27 cellular contexts compared by ENCODE assay signal in genomic region chr2:99552529-99552928, GRCh38.
DNase-seq lines count a peak whose midpoint lies in the region; ATAC-seq and TF ChIP-seq lines count a peak whose summit lies in the region.
"Had no signal": no experiment of that assay in that cellular context is flagged by ENCODE, and none has a peak within 500 bp of the region (broad histone marks: within the 10 kb centered on the region; RNA-seq: fewer than 3 reads in every experiment).

No MANE protein-coding gene starts in this region.

- WGBS in SK-N-SH (ENCODE audit: low lambda C conversion rate) = 44% methylated on average over 2 of the region's 2 CpGs

- H3K27me3 Mint-ChIP-seq in glutamatergic neuron (ENCODE audit: unreplicated experiment) = peaks cover 2% of the 10 kb centered on the region
- no peaks in the 10 kb centered on the region for H3K27me3 Mint-ChIP-seq in stimulated activated naive B cell treated with anti-CD40 and anti-IgM and Interleukin-4, amounts not matched to agents 10 μg/mL and 1 μg/mL and 100 μg/mL, for 72 hours
- H3K27me3 Mint-ChIP-seq: activated CD4-positive, alpha-beta memory T cell treated with anti-CD3 and anti-CD28 coated beads for 36 hours; activated naive CD8-positive, alpha-beta T cell treated with anti-CD3 and anti-CD28 coated beads, Interleukin-2, amount 10 ng/mL, durations not matched to agents 7 days and 5 days; B cell; IgD-negative memory B cell; stimulated activated naive CD8-positive, alpha-beta T cell treated with anti-CD3 and anti-CD28 coated beads, Interleukin-15, Interleukin-2, amounts not matched to agents 100 ng/mL and 50 ng/mL, for 24 hours had no signal

- no peak overlapping the region for H3K4me3 Mint-ChIP-seq in glutamatergic neuron (ENCODE audit: unreplicated experiment)
- no peak overlapping the region for H3K4me3 Mint-ChIP-seq in stimulated activated naive B cell treated with anti-CD40 and anti-IgM and Interleukin-4, amounts not matched to agents 10 μg/mL and 1 μg/mL and 100 μg/mL, for 72 hours
- H3K4me3 Mint-ChIP-seq: activated CD4-positive, alpha-beta memory T cell treated with anti-CD3 and anti-CD28 coated beads for 36 hours; activated naive CD8-positive, alpha-beta T cell treated with anti-CD3 and anti-CD28 coated beads, Interleukin-2, amount 10 ng/mL, durations not matched to agents 7 days and 5 days; B cell; stimulated activated naive CD8-positive, alpha-beta T cell treated with anti-CD3 and anti-CD28 coated beads, Interleukin-15, Interleukin-2, amounts not matched to agents 100 ng/mL and 50 ng/mL, for 24 hours; WTC11 had no signal

- CTCF ChIA-PET in SK-N-SH (lab: Yijun Ruan, JAX) = interaction anchor here (0.7 to 5.3 kb wide), 2 partner anchors 14 to 709 kb away, joined by 3 to 35 read pairs; no protein-coding TSS in a partner anchor

- H3K9me2 ChIP-seq in SK-N-SH = no peaks in the 10 kb centered on the region

- peaks cover 9% of the 10 kb centered on the region for H3K36me3 Mint-ChIP-seq in glutamatergic neuron (ENCODE audit: unreplicated experiment)
- peaks cover 47 to 71% of the 10 kb centered on the region in 2 donors for H3K36me3 Mint-ChIP-seq in stimulated activated naive B cell treated with anti-CD40 and anti-IgM and Interleukin-4, amounts not matched to agents 10 μg/mL and 1 μg/mL and 100 μg/mL, for 72 hours
- H3K36me3 Mint-ChIP-seq: activated CD4-positive, alpha-beta memory T cell treated with anti-CD3 and anti-CD28 coated beads for 36 hours; activated naive CD8-positive, alpha-beta T cell treated with anti-CD3 and anti-CD28 coated beads, Interleukin-2, amount 10 ng/mL, durations not matched to agents 7 days and 5 days; WTC11 had no signal

- H3F3A ChIP-seq in SK-N-SH (replicated peaks; ENCODE audit: insufficient read depth) = no peaks in the 10 kb centered on the region

- no peaks in the 10 kb centered on the region for H3K9me3 ChIP-seq in SK-N-SH
- H3K9me3 ChIP-seq: lower lobe of right lung, psoas muscle, upper lobe of left lung had no signal

- TF ChIP-seq RAD21 in SK-N-SH (IDR thresholded peaks at IDR 0.05; ENCODE audit: low read length) = no peak

- no peaks in the 10 kb centered on the region for H3K79me2 ChIP-seq in SK-N-SH (ENCODE audit: insufficient read depth)

- no peak overlapping the region for H3K4me3 ChIP-seq in SK-N-SH (ENCODE audit: low read depth in 2 of 2, low read length in 1 of 2)
- H3K4me3 ChIP-seq: lower lobe of right lung, psoas muscle, SK-N-MC, smooth muscle cell, upper lobe of left lung had no signal

- H4K20me1 ChIP-seq in SK-N-SH (ENCODE audit: insufficient read depth) = no peaks in the 10 kb centered on the region

- no peak for TF ChIP-seq EP300 in SK-N-SH (IDR thresholded peaks at IDR 0.05; ENCODE audit: borderline replicate concordance in 1 of 2, low read depth in 1 of 2, low read length in 1 of 2)

- H3K9ac ChIP-seq in SK-N-SH = no peak overlapping the region

- H3K36me3 ChIP-seq in SK-N-SH (replicated peaks in 1 of 2; ENCODE audit: control insufficient read depth in 1 of 2, insufficient read depth in 2 of 2, low read length in 1 of 2) = no peaks in the 10 kb centered on the region

- no peak overlapping the region for H3K4me2 ChIP-seq in SK-N-SH
- H3K4me2 ChIP-seq: smooth muscle cell had no signal

- TF ChIP-seq CTCF in SK-N-SH (IDR thresholded peaks at IDR 0.05) = no peak
- no peak for TF ChIP-seq CTCF in glutamatergic neuron (IDR thresholded peaks at IDR 0.05; ENCODE audit: partially characterized antibody, unreplicated experiment)

- peaks cover 0 to 6% of the 10 kb centered on the region in 2 experiments; a peak in 1 of 4 replicates for H3K4me1 ChIP-seq in SK-N-SH (ENCODE audit: control insufficient read depth in 1 of 2, insufficient read depth in 2 of 2, low read depth in 1 of 2, low read length in 1 of 2)
- H3K4me1 ChIP-seq: lower lobe of right lung, psoas muscle, upper lobe of left lung had no signal

- no peak overlapping the region for H3K27ac ChIP-seq in SK-N-SH (ENCODE audit: low read depth in 2 of 2, low read length in 1 of 2)
- H3K27ac ChIP-seq: lower lobe of right lung, psoas muscle, SK-N-MC, upper lobe of left lung had no signal

- POLR2A ChIA-PET in SK-N-SH (lab: Yijun Ruan, JAX) = no interaction called here

- peak overlapping the region; percentile 33 for H3K27ac Mint-ChIP-seq in glutamatergic neuron (ENCODE audit: unreplicated experiment)
- peak overlapping the region; percentile 62 for H3K27ac Mint-ChIP-seq in stimulated activated naive B cell treated with anti-CD40 and anti-IgM and Interleukin-4, amounts not matched to agents 10 μg/mL and 1 μg/mL and 100 μg/mL, for 72 hours
- H3K27ac Mint-ChIP-seq: activated CD4-positive, alpha-beta memory T cell treated with anti-CD3 and anti-CD28 coated beads for 36 hours; activated naive CD8-positive, alpha-beta T cell treated with anti-CD3 and anti-CD28 coated beads, Interleukin-2, amount 10 ng/mL, durations not matched to agents 7 days and 5 days; stimulated activated naive CD8-positive, alpha-beta T cell treated with anti-CD3 and anti-CD28 coated beads, Interleukin-15, Interleukin-2, amounts not matched to agents 100 ng/mL and 50 ng/mL, for 24 hours; WTC11 had no signal

- H3K9me3 Mint-ChIP-seq in glutamatergic neuron (ENCODE audit: unreplicated experiment) = peaks cover 6% of the 10 kb centered on the region
- H3K9me3 Mint-ChIP-seq in stimulated activated naive B cell treated with anti-CD40 and anti-IgM and Interleukin-4, amounts not matched to agents 10 μg/mL and 1 μg/mL and 100 μg/mL, for 72 hours = no peaks in the 10 kb centered on the region
- H3K9me3 Mint-ChIP-seq: activated CD4-positive, alpha-beta memory T cell treated with anti-CD3 and anti-CD28 coated beads for 36 hours; activated naive CD8-positive, alpha-beta T cell treated with anti-CD3 and anti-CD28 coated beads, Interleukin-2, amount 10 ng/mL, durations not matched to agents 7 days and 5 days; IgD-negative memory B cell; stimulated activated naive CD8-positive, alpha-beta T cell treated with anti-CD3 and anti-CD28 coated beads, Interleukin-15, Interleukin-2, amounts not matched to agents 100 ng/mL and 50 ng/mL, for 24 hours; WTC11 had no signal

- H2AFZ ChIP-seq in SK-N-SH (ENCODE audit: low read depth) = no peak overlapping the region

- ATAC-seq in SK-N-SH treated with all-trans-retinoic acid at 6 μM for 48 hours (no peak), GM19452 (IDR thresholded peaks at IDR 0.05; ENCODE audit: unreplicated experiment) (no peak), HG03432 (IDR thresholded peaks at IDR 0.05; ENCODE audit: unreplicated experiment) (no peak)
- ATAC-seq in stimulated activated naive B cell treated with anti-CD40 and anti-IgM and Interleukin-4, amounts not matched to agents 10 μg/mL and 1 μg/mL and 100 μg/mL, for 72 hours (replicated peaks) = no peak
- ATAC-seq: esophagus mucosa, psoas muscle, WTC11 had no signal

- DNase-seq in SK-N-SH (peak; percentile 29), NCI-H2196 (lab: John Stamatoyannopoulos, UW; ENCODE audit: unreplicated experiment) (peak; percentile 89), glutamatergic neuron (no peak), NOMO-1 treated with DMSO at 0.1 percent for 48 hours (lab: John Stamatoyannopoulos, UW; ENCODE audit: unreplicated experiment) (no peak)
- DNase-seq in stimulated activated naive B cell treated with anti-CD40 and anti-IgM and Interleukin-4, amounts not matched to agents 10 μg/mL and 1 μg/mL and 100 μg/mL, for 72 hours = no peak
- DNase-seq: activated CD4-positive, alpha-beta memory T cell treated with anti-CD3 and anti-CD28 coated beads for 36 hours; activated effector memory CD4-positive, alpha-beta T cell treated with Interleukin-2 at 50 U/mL for 16 hours; activated naive CD8-positive, alpha-beta T cell treated with anti-CD3 and anti-CD28 coated beads, Interleukin-2, amount 10 ng/mL, durations not matched to agents 7 days and 5 days; effector CD8-positive, alpha-beta T cell; foreskin melanocyte; H7; lower lobe of right lung; NCI-H1694 treated with DMSO at 0.1 percent for 48 hours; psoas muscle; stimulated activated CD4-positive, alpha-beta T cell treated with anti-CD3 and anti-CD28 coated beads, Interleukin-4, amount 100 ng/mL, for 1 hour; T-helper 9 cell had no signal

- H3K27me3 ChIP-seq in SK-N-SH (ENCODE audit: insufficient read depth) = no peaks in the 10 kb centered on the region
- H3K27me3 ChIP-seq: upper lobe of left lung had no signal

- H3K4me1 Mint-ChIP-seq in glutamatergic neuron (ENCODE audit: low read depth, unreplicated experiment) = peaks cover 23% of the 10 kb centered on the region
- no peaks in the 10 kb centered on the region for H3K4me1 Mint-ChIP-seq in stimulated activated naive B cell treated with anti-CD40 and anti-IgM and Interleukin-4, amounts not matched to agents 10 μg/mL and 1 μg/mL and 100 μg/mL, for 72 hours
- H3K4me1 Mint-ChIP-seq: activated naive CD8-positive, alpha-beta T cell treated with anti-CD3 and anti-CD28 coated beads, Interleukin-2, amount 10 ng/mL, durations not matched to agents 7 days and 5 days; B cell; IgD-negative memory B cell had no signal

TF ChIP-seq in SK-N-SH, 30 proteins besides CTCF, POLR2A, EP300 and RAD21:
- 0 out of 2 replicates have a peak, but pooled peaks have one; percentile 19 for TF ChIP-seq MXI1 (IDR thresholded peaks at IDR 0.05; ENCODE audit: low read depth, low read length)
- no peak for TF ChIP-seq JUND (IDR thresholded peaks at IDR 0.05)
- TF ChIP-seq YY1 (IDR thresholded peaks at IDR 0.05; ENCODE audit: low read depth) = no peak

TF ChIP-seq in SK-N-SH treated with all-trans-retinoic acid at 6 μM for 48 hours, 23 proteins besides CTCF, POLR2A, EP300 and RAD21 (continues in another document):
- TF ChIP-seq PPARA (CRISPR knock-in tag; IDR thresholded peaks at IDR 0.05; ENCODE audit: borderline replicate concordance) = no peak
- TF ChIP-seq ZFP3 (CRISPR knock-in tag; IDR thresholded peaks at IDR 0.05) = no peak
- TF ChIP-seq CSRNP3 (CRISPR knock-in tag; IDR thresholded peaks at IDR 0.05) = no peak
- no peak for TF ChIP-seq ESRRG (CRISPR knock-in tag; IDR thresholded peaks at IDR 0.05)
- no peak for TF ChIP-seq ZNF565 (CRISPR knock-in tag; conservative IDR thresholded peaks at IDR 0.05; ENCODE audit: low read depth)
- TF ChIP-seq TOX (CRISPR knock-in tag; IDR thresholded peaks at IDR 0.05; ENCODE audit: borderline replicate concordance) = no peak
- no peak for TF ChIP-seq ZFP30 (CRISPR knock-in tag; IDR thresholded peaks at IDR 0.05)
- no peak for TF ChIP-seq TCF4 (CRISPR knock-in tag; IDR thresholded peaks at IDR 0.05; ENCODE audit: borderline replicate concordance)
- no peak for TF ChIP-seq GLIS3 (CRISPR knock-in tag; IDR thresholded peaks at IDR 0.05)

Comparison
In these comparisons a context has a peak if more than half of its experiments do, and no peak if none do; other contexts are left out.
1. DNase-seq: peak in SK-N-SH (single experiment) and NCI-H2196 (single experiment); none in glutamatergic neuron (single experiment), stimulated activated naive B cell treated with anti-CD40 and anti-IgM and Interleukin-4, amounts not matched to agents 10 μg/mL and 1 μg/mL and 100 μg/mL, for 72 hours (single experiment) and NOMO-1 treated with DMSO at 0.1 percent for 48 hours (single experiment).